Comparison of ENCODE assay signal across 18 cellular contexts in genomic region chr10:131168238-131168875, GRCh38.
DNase-seq lines count a peak whose midpoint lies in the region; ATAC-seq, FAIRE-seq and TF ChIP-seq lines count a peak whose summit lies in the region.
"Had no signal": no experiment of that assay in that cellular context is flagged by ENCODE, and none has a peak within 500 bp of the region (broad histone marks: within the 10 kb centered on the region; RNA-seq: fewer than 3 reads in every experiment).

No MANE protein-coding gene starts in this region.

- no peaks in the 10 kb centered on the region for H3K9me3 ChIP-seq in Karpas-422 (ENCODE audit: low read length)
- no peaks in the 10 kb centered on the region for H3K9me3 ChIP-seq in H1 (ENCODE audit: insufficient read depth in 2 of 2, low read depth in 1 of 2, low read length in 1 of 2)
- H3K9me3 ChIP-seq in upper lobe of right lung: no peaks in the 10 kb centered on the region
- H3K9me3 ChIP-seq: SK-N-SH had no signal

- peaks cover 46% of the 10 kb centered on the region for H3K4me1 ChIP-seq in Karpas-422 (ENCODE audit: low read length)
- H3K4me1 ChIP-seq in H1 (replicated peaks in 1 of 4; ENCODE audit: control insufficient read depth in 3 of 4, insufficient read depth in 4 of 4, low read length in 3 of 4): no peaks in the 10 kb centered on the region; a peak in 2 of 7 replicates
- no peaks in the 10 kb centered on the region for H3K4me1 ChIP-seq in upper lobe of right lung

- no peaks in the 10 kb centered on the region for H3K79me1 ChIP-seq in H1 (ENCODE audit: low read depth, low read length)

- no peaks in the 10 kb centered on the region for H4K20me1 ChIP-seq in Karpas-422 (ENCODE audit: insufficient read depth, low read depth, low read length)
- peaks cover 0 to 2% of the 10 kb centered on the region in 2 experiments for H4K20me1 ChIP-seq in H1 (replicated peaks in 1 of 2; ENCODE audit: control insufficient read depth in 1 of 2, insufficient read depth in 2 of 2, low read length in 2 of 2)

- H2BK12ac ChIP-seq in H1 (ENCODE audit: low read depth, low read length): no peak overlapping the region

- DNase-seq in Karpas-422 (no peak), H1 (ENCODE audit: low read depth in 1 of 2, low spot score in 2 of 2) (peak in 1 of 2 experiments; percentile 37), posterior vena cava (ENCODE audit: low spot score) (peak; percentile 69), upper lobe of right lung (no peak), Kasumi-1 (lab: John Stamatoyannopoulos, UW) (no peak), DMS153 (lab: John Stamatoyannopoulos, UW) (no peak), activated T-cell treated with anti-CD3 and anti-CD28 coated beads for 4 hours (no peak)
- DNase-seq: NCI-H1417; NCI-H187; NCI-H2107; NCI-H510A; NCI-H774; NK-92 treated with Interleukin-12 subunit alpha and Interleukin-12 subunit beta, amount 100 ng/mL, for 24 hours; SIG-M5; SK-N-SH had no signal

- no peak overlapping the region for H4K5ac ChIP-seq in H1 (ENCODE audit: insufficient read length, low read depth, low read length)

- peak overlapping the region; percentile 46 for H3K4me2 ChIP-seq in Karpas-422 (ENCODE audit: low read depth, low read length, poor library complexity, severe bottlenecking)
- no peak overlapping the region for H3K4me2 ChIP-seq in H1 (ENCODE audit: insufficient read depth in 1 of 2, low read depth in 2 of 2, low read length in 2 of 2)
- H3K4me2 ChIP-seq: SK-N-SH had no signal

- no peak overlapping the region for H2BK5ac ChIP-seq in H1 (ENCODE audit: low read depth, low read length)

- no peak for TF ChIP-seq RAD21 in H1 (IDR thresholded peaks at IDR 0.05 in 1 of 2, conservative IDR thresholded peaks at IDR 0.05 in 1 of 2; ENCODE audit: low read depth in 2 of 2, low read length in 2 of 2)

- H3K4ac ChIP-seq in H1 (replicated peaks; ENCODE audit: insufficient read length, low read depth, low read length): no peak overlapping the region

- H3K36me3 ChIP-seq in Karpas-422 (ENCODE audit: insufficient read depth, low read length): no peaks in the 10 kb centered on the region
- no peaks in the 10 kb centered on the region for H3K36me3 ChIP-seq in H1 (ENCODE audit: control insufficient read depth in 2 of 4, insufficient read depth in 4 of 4, low read length in 3 of 4)
- no peaks in the 10 kb centered on the region for H3K36me3 ChIP-seq in upper lobe of right lung

- H3K4me3 ChIP-seq in Karpas-422 (ENCODE audit: low read length) (peak overlapping the region; percentile 23; the same call in 1 of the 2 replicates), H1 (ENCODE audit: extremely low read depth in 1 of 4, insufficient read depth in 2 of 4, low read depth in 3 of 4, low read length in 4 of 4) (no peak overlapping the region), upper lobe of right lung (no peak overlapping the region)

- H2AK5ac ChIP-seq in H1 (ENCODE audit: low read depth, low read length): no peak overlapping the region

- no peak overlapping the region for H2BK15ac ChIP-seq in H1 (ENCODE audit: low read length)

- no peak overlapping the region for H3K9ac ChIP-seq in Karpas-422 (ENCODE audit: low read length)
- H3K9ac ChIP-seq in H1 (replicated peaks in 1 of 4; ENCODE audit: extremely low read depth in 1 of 4, low read depth in 3 of 4, low read length in 3 of 4): no peak overlapping the region
- H3K9ac ChIP-seq: SK-N-SH had no signal

- H4K8ac ChIP-seq in H1 (ENCODE audit: extremely low read depth, insufficient read depth, low read length): peak overlapping the region; percentile 19; the same call in 1 of the 2 replicates

- no peak overlapping the region for H3K56ac ChIP-seq in H1 (replicated peaks; ENCODE audit: insufficient read length, low read depth, low read length)

- H3K79me2 ChIP-seq in Karpas-422 (ENCODE audit: low read length) (no peaks in the 10 kb centered on the region), H1 (ENCODE audit: control insufficient read depth in 1 of 2, insufficient read depth in 2 of 2, low read length in 2 of 2) (no peaks in the 10 kb centered on the region)

- TF ChIP-seq EP300 in H1 (IDR thresholded peaks at IDR 0.05; ENCODE audit: borderline replicate concordance in 1 of 2, low read depth in 2 of 2, low read length in 2 of 2): no peak

- no peak overlapping the region for H2BK20ac ChIP-seq in H1 (ENCODE audit: low read length)

- H2BK120ac ChIP-seq in H1 (replicated peaks; ENCODE audit: low read depth, low read length): no peak overlapping the region

- WGBS in H1 (ENCODE audit: extremely low coverage in 1 of 2, insufficient coverage in 1 of 2, insufficient read length in 1 of 2, insufficient replicate concordance in 2 of 2, low coverage in 1 of 2, low lambda C conversion rate in 2 of 2, missing lambda C conversion rate in 1 of 2), 2 experiments: 90% methylated on average over 14 of the region's 17 CpGs; no CpG with 5 or more reads in 1 of the 2 experiments

- CTCF ChIA-PET in H1 (lab: Charles Lee; ENCODE audit: partially characterized antibody): no interaction called here

- H4K91ac ChIP-seq in H1 (replicated peaks; ENCODE audit: insufficient read length, low read length): no peak overlapping the region

- no peak overlapping the region for H3K18ac ChIP-seq in H1 (ENCODE audit: extremely low read depth, low read length)

- H3K9me2 ChIP-seq in Karpas-422 (replicated peaks; ENCODE audit: insufficient read depth, low read length): no peaks in the 10 kb centered on the region
- H3K9me2 ChIP-seq: SK-N-SH had no signal

- no peaks in the 10 kb centered on the region for H3K23me2 ChIP-seq in H1 (ENCODE audit: low read depth, low read length)

- H3K27ac ChIP-seq in Karpas-422 (ENCODE audit: low read length) (no peak overlapping the region), H1 (ENCODE audit: low read depth, low read length) (no peak overlapping the region), upper lobe of right lung (no peak overlapping the region)
- H3K27ac ChIP-seq: RWPE1 had no signal

- no peak for TF ChIP-seq CTCF in H1 (IDR thresholded peaks at IDR 0.05; ENCODE audit: control extremely low read depth in 1 of 3, insufficient read depth in 1 of 3, low read depth in 1 of 3, low read length in 3 of 3)
- TF ChIP-seq CTCF in upper lobe of right lung (IDR thresholded peaks at IDR 0.05): no peak

- H3K23ac ChIP-seq in H1 (ENCODE audit: insufficient read length): no peak overlapping the region

- no peak for TF ChIP-seq POLR2A in H1 (IDR thresholded peaks at IDR 0.05; ENCODE audit: control extremely low read depth in 1 of 2, low read depth in 2 of 2, low read length in 2 of 2)

- H2AFZ ChIP-seq in Karpas-422 (ENCODE audit: low read length): no peak overlapping the region
- H2AFZ ChIP-seq in H1 (ENCODE audit: low read length): no peak overlapping the region

- POLR2A ChIA-PET in H1 (lab: Charles Lee; ENCODE audit: partially characterized antibody): no interaction called here

- H3K27me3 ChIP-seq in Karpas-422 (ENCODE audit: low read length): no peaks in the 10 kb centered on the region
- no peaks in the 10 kb centered on the region for H3K27me3 ChIP-seq in H1 (replicated peaks in 1 of 4; ENCODE audit: control insufficient read depth in 3 of 4, extremely low read depth in 1 of 4, insufficient read depth in 3 of 4, low read length in 3 of 4)
- peaks cover 4% of the 10 kb centered on the region for H3K27me3 ChIP-seq in upper lobe of right lung

- FAIRE-seq in H1 (lab: Jason Lieb, UNC): no peak
- FAIRE-seq: GM12891 had no signal

- no peak overlapping the region for H3K14ac ChIP-seq in H1 (ENCODE audit: insufficient read length)

- intact Hi-C loops in posterior vena cava (cut with DNase I) (no loop called here), upper lobe of right lung (cut with DNase I) (no loop called here)

- peak; percentile 34 for ATAC-seq in upper lobe of right lung
- ATAC-seq: CD8-positive, alpha-beta T cell had no signal

TF ChIP-seq in H1, 55 proteins besides CTCF, POLR2A, EP300 and RAD21:
- TF ChIP-seq POLR2AphosphoS5 (IDR thresholded peaks at IDR 0.05; ENCODE audit: low read depth, low read length) (no peak), CBX8 (IDR thresholded peaks at IDR 0.05; ENCODE audit: borderline replicate concordance, low read depth, low read length) (no peak), CTBP2 (IDR thresholded peaks at IDR 0.05; ENCODE audit: borderline replicate concordance, insufficient read depth, insufficient read length, low read length) (no peak), TAF7 (optimal IDR thresholded peaks at IDR 0.05; ENCODE audit: borderline replicate concordance, low read depth, low read length) (no peak), EZH2 (IDR thresholded peaks at IDR 0.05; ENCODE audit: low read depth, low read length, severe bottlenecking) (no peak), ATF3 (IDR thresholded peaks at IDR 0.05; ENCODE audit: insufficient read depth, low read depth, low read length) (no peak), KDM4A (IDR thresholded peaks at IDR 0.05; ENCODE audit: low read depth, low read length, severe bottlenecking) (no peak), TCF12 (IDR thresholded peaks at IDR 0.05; ENCODE audit: low read depth, low read length) (no peak), EGR1 (IDR thresholded peaks at IDR 0.05; ENCODE audit: borderline replicate concordance, low read depth, low read length) (no peak), CBX5 (IDR thresholded peaks at IDR 0.05; ENCODE audit: low read depth, low read length) (no peak), USF2 (IDR thresholded peaks at IDR 0.05; ENCODE audit: low read length) (no peak), E2F6 (IDR thresholded peaks at IDR 0.05) (no peak)
